ENCODE assay signal across 21 cellular contexts in genomic region chr17:70678889-70679288, GRCh38.
"Had no signal": no experiment of that assay in that cellular context is flagged by ENCODE, and none has a peak within 500 bp of the region (broad histone marks: within the 10 kb centered on the region; RNA-seq: fewer than 3 reads in every experiment).

No MANE protein-coding gene starts in this region.

- H3K27ac ChIP-seq: KMS-11, PC-9, Peyer's patch, SJSA1, SK-N-MC had no signal

- H3K27me3 ChIP-seq: Peyer's patch, SJSA1 had no signal

- H3K27ac Mint-ChIP-seq: IgD-negative memory B cell had no signal

- DNase-seq: Kasumi-1; MM.1S; NCI-H1092 treated with DMSO at 0.1 percent for 48 hours; NCI-H1436; NCI-H187; NCI-H2029; NCI-H2081 treated with DMSO at 0.1 percent for 48 hours; NCI-H2171; NCI-H226; NCI-H446; NCI-H524 treated with DMSO at 0.1 percent for 48 hours; NK-92 treated with Interleukin-12 subunit alpha and Interleukin-12 subunit beta, amount 100 ng/mL, for 24 hours; PC-9; Peyer's patch; Right ventricle myocardium superior; SIG-M5 had no signal

- H3K4me3 ChIP-seq: K562, PC-9, Peyer's patch, SJSA1, SK-N-MC had no signal

- H3K4me1 Mint-ChIP-seq: IgD-negative memory B cell had no signal

- FAIRE-seq: K562 had no signal

- H3K27me3 Mint-ChIP-seq: IgD-negative memory B cell had no signal

- H3K9ac ChIP-seq: KMS-11 had no signal

- H3K4me2 ChIP-seq: KMS-11, PC-9 had no signal

- H2AFZ ChIP-seq: PC-9 had no signal

- ATAC-seq: K562 had no signal

- H3K9me3 ChIP-seq: Peyer's patch, SJSA1 had no signal

- H3K4me3 Mint-ChIP-seq: IgD-negative memory B cell had no signal

- H3K36me3 Mint-ChIP-seq: IgD-negative memory B cell had no signal

- H3K36me3 ChIP-seq: Peyer's patch, SJSA1 had no signal

- H3K4me1 ChIP-seq: Peyer's patch, SJSA1 had no signal
